In the genomic region with DNA sequence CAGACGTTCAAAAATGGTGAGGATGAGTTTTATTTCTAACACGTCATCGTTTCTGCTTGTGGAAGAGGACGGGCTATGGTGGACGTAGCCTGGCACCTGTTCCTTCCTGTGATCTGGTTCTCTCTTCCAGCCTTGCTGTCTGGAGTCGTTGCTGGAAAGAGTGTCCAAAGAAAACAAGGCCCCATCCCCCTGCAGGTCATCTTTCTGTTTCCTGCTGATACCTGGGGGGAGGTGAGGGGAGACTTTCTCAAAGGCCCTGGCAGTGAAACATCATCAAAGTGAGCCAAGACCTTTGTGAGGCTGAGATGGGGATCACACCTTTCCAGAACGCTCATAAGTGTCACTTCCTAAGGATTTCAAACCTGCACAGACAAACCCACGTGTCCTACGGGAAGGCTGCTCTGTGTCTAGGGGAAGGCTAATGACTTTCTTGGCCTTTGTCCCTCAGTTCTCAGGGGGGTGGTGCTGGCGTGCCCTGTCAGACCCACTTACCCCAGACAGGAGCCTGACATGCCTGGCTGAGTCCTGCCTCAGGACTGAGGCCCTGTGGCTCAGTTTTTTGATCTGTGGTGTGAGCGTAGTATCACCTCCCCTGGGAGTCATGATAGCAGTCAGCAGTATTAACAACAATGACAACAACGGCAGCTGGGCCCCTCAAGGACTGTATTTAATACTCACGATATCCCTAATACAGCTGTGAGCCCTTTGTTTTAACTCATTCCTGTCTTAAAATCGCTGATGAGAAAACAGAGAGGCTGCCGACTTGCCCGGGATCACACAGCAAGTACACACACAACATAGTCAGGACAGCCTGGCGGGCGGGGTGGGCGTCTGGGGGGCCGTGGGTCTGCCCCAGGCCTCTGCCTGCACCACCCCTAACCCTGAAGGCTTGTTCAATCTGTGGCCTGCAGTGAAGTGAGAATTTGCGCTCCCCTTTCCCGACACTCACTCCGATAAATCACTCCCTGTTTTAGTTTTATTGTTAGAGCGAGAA, we compare ENCODE assay signal across 12 cellular contexts.
A peak's percentile ranks its signal among the peaks of the same experiment; 100 is the strongest.
DNase-seq lines count a peak whose midpoint lies in the region; ATAC-seq, FAIRE-seq and TF ChIP-seq lines count a peak whose summit lies in the region.
"Had no signal": no experiment of that assay in that cellular context is flagged by ENCODE, and none has a peak within 500 bp of the region (broad histone marks: within the 10 kb centered on the region; RNA-seq: fewer than 3 reads in every experiment).

No MANE protein-coding gene starts in this region.

- H4K8ac ChIP-seq in H1 (ENCODE audit: extremely low read depth, insufficient read depth, low read length), result peak overlapping the region; percentile 88

- WGBS in H1 (ENCODE audit: extremely low coverage in 1 of 2, insufficient coverage in 1 of 2, insufficient read length in 1 of 2, insufficient replicate concordance in 2 of 2, low coverage in 1 of 2, low lambda C conversion rate in 2 of 2, missing lambda C conversion rate in 1 of 2), 2 experiments, result 79% methylated on average over 23 of the region's 24 CpGs; no CpG with 5 or more reads in 1 of the 2 experiments

- H3K4me2 ChIP-seq in Loucy (ENCODE audit: low read depth, low read length, poor library complexity, severe bottlenecking) (peak overlapping the region; percentile 1), H1 (ENCODE audit: insufficient read depth in 1 of 2, low read depth in 2 of 2, low read length in 2 of 2) (peak overlapping the region in 1 of 2 experiments; percentile 19; a peak in 1 of 4 replicates)

- peak overlapping the region; percentile 73; the same call in 1 of the 2 replicates for H2BK15ac ChIP-seq in H1 (ENCODE audit: low read length)

- peak overlapping the region; percentile 38; the same call in 1 of the 2 replicates for H3K18ac ChIP-seq in H1 (ENCODE audit: extremely low read depth, low read length)

- H2BK120ac ChIP-seq in H1 (replicated peaks; ENCODE audit: low read depth, low read length), result no peak overlapping the region

- peak overlapping the region; percentile 79; the same call in 1 of the 2 replicates for H2BK5ac ChIP-seq in H1 (ENCODE audit: low read depth, low read length)

- no peak for ATAC-seq in left cardiac atrium
- ATAC-seq in stimulated activated naive B cell treated with anti-CD40 and anti-IgM and Interleukin-4, amounts not matched to agents 10 μg/mL and 1 μg/mL and 100 μg/mL, for 72 hours (replicated peaks), result peak; percentile 68 to 79
- ATAC-seq: psoas muscle had no signal

- no peaks in the 10 kb centered on the region for H3K79me1 ChIP-seq in H1 (ENCODE audit: low read depth, low read length)

- H3F3A ChIP-seq in Loucy (ENCODE audit: low read depth), result no peaks in the 10 kb centered on the region; the same call in 1 of the 2 replicates

- CTCF ChIA-PET in H1 (lab: Charles Lee; ENCODE audit: partially characterized antibody), result interaction anchor here (1.0 to 1.1 kb wide), 3 partner anchors 12 to 68 kb away, joined by 3 to 4 read pairs (median 3); no protein-coding TSS in a partner anchor

- H3K23ac ChIP-seq in H1 (ENCODE audit: insufficient read length), result no peak overlapping the region

- H3K27me3 ChIP-seq in cardiac muscle cell (no peaks in the 10 kb centered on the region), Loucy (ENCODE audit: insufficient read depth, low read length, poor library complexity, severe bottlenecking) (no peaks in the 10 kb centered on the region), H1 (replicated peaks in 1 of 4; ENCODE audit: control insufficient read depth in 3 of 4, extremely low read depth in 1 of 4, insufficient read depth in 3 of 4, low read length in 3 of 4) (no peaks in the 10 kb centered on the region)

- no peak for DNase-seq in cardiac muscle cell (ENCODE audit: low read depth in 1 of 2, low spot score in 1 of 2)
- no peak for DNase-seq in left cardiac atrium
- DNase-seq in H1 (ENCODE audit: low read depth in 1 of 2, low spot score in 2 of 2), result no peak
- peak; percentile 46 for DNase-seq in stimulated activated naive B cell treated with anti-CD40 and anti-IgM and Interleukin-4, amounts not matched to agents 10 μg/mL and 1 μg/mL and 100 μg/mL, for 72 hours
- DNase-seq in head of caudate nucleus, result no peak
- no peak for DNase-seq in cardiac septum (ENCODE audit: low spot score)
- no peak for DNase-seq in HT-29 (ENCODE audit: low spot score)
- DNase-seq: activated T-cell treated with anti-CD3 and anti-CD28 coated beads, Interleukin-2, amount 50 U/mL, for 48 hours; Caco-2; psoas muscle; SHP77 treated with DMSO at 0.1 percent for 48 hours had no signal

- H3K56ac ChIP-seq in H1 (replicated peaks; ENCODE audit: insufficient read length, low read depth, low read length), result no peak overlapping the region

- no peak for TF ChIP-seq EP300 in H1 (IDR thresholded peaks at IDR 0.05; ENCODE audit: borderline replicate concordance in 1 of 2, low read depth in 2 of 2, low read length in 2 of 2)

- H2AFZ ChIP-seq in Loucy (ENCODE audit: low read length) (no peak overlapping the region), H1 (ENCODE audit: low read length) (no peak overlapping the region)

- peaks cover 100% of the 10 kb centered on the region for H3K79me2 ChIP-seq in Loucy (ENCODE audit: insufficient read depth, low read length)
- H3K79me2 ChIP-seq in H1 (ENCODE audit: control insufficient read depth in 1 of 2, insufficient read depth in 2 of 2, low read length in 2 of 2), result no peaks in the 10 kb centered on the region

- peak overlapping the region; percentile 63 for H3K27ac Mint-ChIP-seq in stimulated activated naive B cell treated with anti-CD40 and anti-IgM and Interleukin-4, amounts not matched to agents 10 μg/mL and 1 μg/mL and 100 μg/mL, for 72 hours

- no peak overlapping the region for H3K14ac ChIP-seq in H1 (ENCODE audit: insufficient read length)

- H3K9me2 ChIP-seq in Loucy (replicated peaks; ENCODE audit: low read depth, low read length), result no peaks in the 10 kb centered on the region

- H3K9ac ChIP-seq in Loucy (ENCODE audit: low read depth, low read length, poor library complexity, severe bottlenecking), result no peak overlapping the region
- no peak overlapping the region for H3K9ac ChIP-seq in H1 (replicated peaks in 1 of 4; ENCODE audit: extremely low read depth in 1 of 4, low read depth in 3 of 4, low read length in 3 of 4)

- intact Hi-C loops in left cardiac atrium (cut with DNase I) (no loop called here), head of caudate nucleus (cut with DNase I) (no loop called here), cardiac septum (cut with DNase I) (no loop called here)

- no peak overlapping the region for H2AK5ac ChIP-seq in H1 (ENCODE audit: low read depth, low read length)

- no peaks in the 10 kb centered on the region for H3K27me3 Mint-ChIP-seq in stimulated activated naive B cell treated with anti-CD40 and anti-IgM and Interleukin-4, amounts not matched to agents 10 μg/mL and 1 μg/mL and 100 μg/mL, for 72 hours

- H3K4me1 Mint-ChIP-seq in stimulated activated naive B cell treated with anti-CD40 and anti-IgM and Interleukin-4, amounts not matched to agents 10 μg/mL and 1 μg/mL and 100 μg/mL, for 72 hours, result peaks cover 65 to 89% of the 10 kb centered on the region in 2 donors

- TF ChIP-seq CTCF in cardiac muscle cell (IDR thresholded peaks at IDR 0.05; ENCODE audit: low read depth, low read length) (no peak), Loucy (conservative IDR thresholded peaks at IDR 0.05; ENCODE audit: low read length) (no peak), H1 (IDR thresholded peaks at IDR 0.05; ENCODE audit: control extremely low read depth in 1 of 3, insufficient read depth in 1 of 3, low read depth in 1 of 3, low read length in 3 of 3) (no peak)

- H3K4ac ChIP-seq in H1 (replicated peaks; ENCODE audit: insufficient read length, low read depth, low read length), result peak overlapping the region; percentile 29

- no peak overlapping the region for H4K5ac ChIP-seq in H1 (ENCODE audit: insufficient read length, low read depth, low read length)

- peak overlapping the region; percentile 34 for H3K27ac ChIP-seq in cardiac muscle cell
- H3K27ac ChIP-seq in H1 (ENCODE audit: low read depth, low read length), result 0 out of 2 replicates have a peak overlapping the region, but pooled peaks have one; percentile 30
- H3K27ac ChIP-seq: psoas muscle had no signal

- H3K36me3 ChIP-seq in cardiac muscle cell, result no peaks in the 10 kb centered on the region
- peaks cover 68% of the 10 kb centered on the region; the same call in 1 of the 2 replicates for H3K36me3 ChIP-seq in Loucy (ENCODE audit: insufficient read depth, low read length)
- no peaks in the 10 kb centered on the region for H3K36me3 ChIP-seq in H1 (ENCODE audit: control insufficient read depth in 2 of 4, insufficient read depth in 4 of 4, low read length in 3 of 4)

- H3K4me3 ChIP-seq in cardiac muscle cell (no peak overlapping the region), Loucy (ENCODE audit: low read length, poor library complexity, severe bottlenecking) (no peak overlapping the region), H1 (ENCODE audit: extremely low read depth in 1 of 4, insufficient read depth in 2 of 4, low read depth in 3 of 4, low read length in 4 of 4) (no peak overlapping the region)
- H3K4me3 ChIP-seq: psoas muscle had no signal

- peak overlapping the region; percentile 11 to 39 for H3K4me3 Mint-ChIP-seq in stimulated activated naive B cell treated with anti-CD40 and anti-IgM and Interleukin-4, amounts not matched to agents 10 μg/mL and 1 μg/mL and 100 μg/mL, for 72 hours

- H3K36me3 Mint-ChIP-seq in stimulated activated naive B cell treated with anti-CD40 and anti-IgM and Interleukin-4, amounts not matched to agents 10 μg/mL and 1 μg/mL and 100 μg/mL, for 72 hours, result peaks cover 23 to 45% of the 10 kb centered on the region in 2 donors

- no peak overlapping the region for H2BK20ac ChIP-seq in H1 (ENCODE audit: low read length)

- H3K23me2 ChIP-seq in H1 (ENCODE audit: low read depth, low read length), result no peaks in the 10 kb centered on the region

- FAIRE-seq in H1 (lab: Jason Lieb, UNC), result no peak

- peak overlapping the region; percentile 85 for H2BK12ac ChIP-seq in H1 (ENCODE audit: low read depth, low read length)

- TF ChIP-seq POLR2A in H1 (IDR thresholded peaks at IDR 0.05; ENCODE audit: control extremely low read depth in 1 of 2, low read depth in 2 of 2, low read length in 2 of 2), result no peak

- H3K4me1 ChIP-seq in cardiac muscle cell (ENCODE audit: low read depth) (peaks cover 25% of the 10 kb centered on the region), Loucy (ENCODE audit: insufficient read depth, low read length, poor library complexity, severe bottlenecking) (peaks cover 34% of the 10 kb centered on the region), H1 (replicated peaks in 1 of 4; ENCODE audit: control insufficient read depth in 3 of 4, insufficient read depth in 4 of 4, low read length in 3 of 4) (peaks cover 4 to 16% (median 12%) of the 10 kb centered on the region in 4 experiments)
- H3K4me1 ChIP-seq: Caco-2, psoas muscle had no signal

- no peak overlapping the region for H4K91ac ChIP-seq in H1 (replicated peaks; ENCODE audit: insufficient read length, low read length)

- POLR2A ChIA-PET in H1 (lab: Charles Lee; ENCODE audit: partially characterized antibody), result no interaction called here

- H4K20me1 ChIP-seq in Loucy (ENCODE audit: insufficient read depth, low read length, poor library complexity, severe bottlenecking) (peaks cover 97% of the 10 kb centered on the region), H1 (replicated peaks in 1 of 2; ENCODE audit: control insufficient read depth in 1 of 2, insufficient read depth in 2 of 2, low read length in 2 of 2) (no peaks in the 10 kb centered on the region)

- H3K9me3 ChIP-seq in cardiac muscle cell (ENCODE audit: low read depth), result no peaks in the 10 kb centered on the region
- no peaks in the 10 kb centered on the region for H3K9me3 ChIP-seq in Loucy (ENCODE audit: insufficient read depth, low read depth, low read length)
- no peaks in the 10 kb centered on the region for H3K9me3 ChIP-seq in H1 (ENCODE audit: insufficient read depth in 2 of 2, low read depth in 1 of 2, low read length in 1 of 2)
- H3K9me3 ChIP-seq: Caco-2, psoas muscle had no signal

- TF ChIP-seq RAD21 in H1 (IDR thresholded peaks at IDR 0.05 in 1 of 2, conservative IDR thresholded peaks at IDR 0.05 in 1 of 2; ENCODE audit: low read depth in 2 of 2, low read length in 2 of 2), result 0 out of 4 replicates have a peak, but pooled peaks of 1 of the 2 experiments have one; percentile 8

- no peaks in the 10 kb centered on the region for H3K9me3 Mint-ChIP-seq in stimulated activated naive B cell treated with anti-CD40 and anti-IgM and Interleukin-4, amounts not matched to agents 10 μg/mL and 1 μg/mL and 100 μg/mL, for 72 hours

Comparison
In these comparisons a context has a peak if more than half of its experiments do, and no peak if none do; other contexts are left out.
1. ATAC-seq: peak in stimulated activated naive B cell treated with anti-CD40 and anti-IgM and Interleukin-4, amounts not matched to agents 10 μg/mL and 1 μg/mL and 100 μg/mL, for 72 hours (2 of 2); none in left cardiac atrium (0 of 2).